ENCODE assay signal across 16 cellular contexts in genomic region chr3:183817639-183818038, GRCh38. TPM values are rescaled to one million over a fixed set of nuclear protein-coding genes. Genes with fewer than 3 reads are reported as not detected.
DNase-seq lines count a peak whose midpoint lies in the region; TF ChIP-seq lines count a peak whose summit lies in the region.
"Had no signal": no experiment of that assay in that cellular context is flagged by ENCODE, and none has a peak within 500 bp of the region (broad histone marks: within the 10 kb centered on the region; RNA-seq: fewer than 3 reads in every experiment).

No MANE protein-coding gene starts in this region.

- peaks cover 39% of the 10 kb centered on the region for H3K36me3 Mint-ChIP-seq in Caco-2 (ENCODE audit: insufficient read depth, unreplicated experiment)
- peaks cover 31% of the 10 kb centered on the region for H3K36me3 Mint-ChIP-seq in brain

- no peak overlapping the region for H2AFZ ChIP-seq in neuronal stem cell (ENCODE audit: low read length)
- H2AFZ ChIP-seq: GM23248 had no signal

- DNase-seq in Caco-2 (no peak), NCI-H524 treated with DMSO at 0.1 percent for 48 hours (lab: John Stamatoyannopoulos, UW) (peak; percentile 93), neuronal stem cell (ENCODE audit: low spot score) (no peak), colonic mucosa (no peak), epidermal melanocyte (ENCODE audit: insufficient read length, low spot score) (no peak), GDM1 (lab: John Stamatoyannopoulos, UW) (no peak)
- DNase-seq: Calu3; CD4-positive, CD25-positive, alpha-beta regulatory T cell; GF-D8; GM23248; NCI-H1436; NCI-H2081 treated with DMSO at 0.1 percent for 48 hours; NCI-H226; NCI-H748 treated with DMSO at 0.1 percent for 48 hours; SHP77 had no signal

- H3K9me3 Mint-ChIP-seq in Caco-2 (ENCODE audit: unreplicated experiment), result no peaks in the 10 kb centered on the region
- no peaks in the 10 kb centered on the region for H3K9me3 Mint-ChIP-seq in brain
- H3K9me3 Mint-ChIP-seq: CD4-positive, CD25-positive, alpha-beta regulatory T cell had no signal

- no peaks in the 10 kb centered on the region for H3K9me3 ChIP-seq in Caco-2
- peaks cover 0 to 2% of the 10 kb centered on the region in 2 donors for H3K9me3 ChIP-seq in neuronal stem cell (replicated peaks in 1 of 2; ENCODE audit: control insufficient read depth in 2 of 2, insufficient read depth in 1 of 2, low read depth in 1 of 2, low read length in 2 of 2)
- no peaks in the 10 kb centered on the region for H3K9me3 ChIP-seq in colonic mucosa

- POLR2A ChIA-PET in Caco-2 (lab: Charles Lee), result no interaction called here

- H3K4me3 ChIP-seq in Caco-2 (ENCODE audit: low read depth, low read length), result no peak overlapping the region
- no peak overlapping the region for H3K4me3 ChIP-seq in neuronal stem cell (ENCODE audit: low read length in 2 of 2)
- H3K4me3 ChIP-seq in colonic mucosa, result no peak overlapping the region
- H3K4me3 ChIP-seq: GM23248 had no signal

- no peaks in the 10 kb centered on the region for H3K79me1 ChIP-seq in neuronal stem cell (ENCODE audit: low read depth, low read length)

- H3K4me1 ChIP-seq in Caco-2, result no peaks in the 10 kb centered on the region
- peaks cover 0 to 4% of the 10 kb centered on the region in 2 donors for H3K4me1 ChIP-seq in neuronal stem cell (ENCODE audit: control insufficient read depth in 2 of 2, insufficient read depth in 1 of 2, low read depth in 1 of 2, low read length in 2 of 2)
- no peaks in the 10 kb centered on the region for H3K4me1 ChIP-seq in colonic mucosa

- H3K18ac ChIP-seq in neuronal stem cell (ENCODE audit: low read length), result no peak overlapping the region

- H3K27ac ChIP-seq in neuronal stem cell (replicated peaks; ENCODE audit: low read length), result no peak overlapping the region
- H3K27ac ChIP-seq in colonic mucosa, result no peak overlapping the region
- H3K27ac ChIP-seq: GM23248 had no signal

- no peak overlapping the region for H2BK12ac ChIP-seq in neuronal stem cell (ENCODE audit: low read length)

- H2BK15ac ChIP-seq in neuronal stem cell (ENCODE audit: low read length), result no peak overlapping the region

- H3K4me3 Mint-ChIP-seq in Caco-2 (ENCODE audit: unreplicated experiment) (no peak overlapping the region), brain (no peak overlapping the region)

- H2BK5ac ChIP-seq in neuronal stem cell (ENCODE audit: low read length), result no peak overlapping the region

- H3K9ac ChIP-seq in neuronal stem cell (ENCODE audit: low read depth, low read length, poor library complexity), result no peak overlapping the region
- no peak overlapping the region for H3K9ac ChIP-seq in colonic mucosa (ENCODE audit: low read depth in 2 of 2, low read length in 2 of 2)
- H3K9ac ChIP-seq: GM23248 had no signal

- H3K4ac ChIP-seq in neuronal stem cell (ENCODE audit: low read length), result no peak overlapping the region

- intact Hi-C loops in Caco-2 (cut with micrococcal nuclease; ENCODE audit: unreplicated experiment), result no loop called here
- intact Hi-C loops in colonic mucosa (cut with DNase I), result no loop called here

- H3K4me2 ChIP-seq in neuronal stem cell (ENCODE audit: insufficient read depth, low read length, poor library complexity, severe bottlenecking), result no peak overlapping the region

- H3K36me3 ChIP-seq in Caco-2 (ENCODE audit: control insufficient read depth, insufficient read depth, low read length) (no peaks in the 10 kb centered on the region), neuronal stem cell (replicated peaks in 1 of 2; ENCODE audit: control insufficient read depth in 2 of 2, insufficient read depth in 2 of 2, low read length in 2 of 2) (peaks cover 0 to 41% of the 10 kb centered on the region in 2 donors), colonic mucosa (no peaks in the 10 kb centered on the region)

- H3K27me3 ChIP-seq in Caco-2 (replicated peaks; ENCODE audit: control insufficient read depth, insufficient read depth, low read length), result no peaks in the 10 kb centered on the region
- no peaks in the 10 kb centered on the region for H3K27me3 ChIP-seq in neuronal stem cell (ENCODE audit: control insufficient read depth in 3 of 3, insufficient read depth in 3 of 3, low read depth in 1 of 3, low read length in 3 of 3)
- no peaks in the 10 kb centered on the region for H3K27me3 ChIP-seq in colonic mucosa

- H2BK120ac ChIP-seq in neuronal stem cell (ENCODE audit: low read depth, low read length), result no peak overlapping the region

- no peak overlapping the region for H4K91ac ChIP-seq in neuronal stem cell (ENCODE audit: low read depth, low read length, poor library complexity)

- TF ChIP-seq CTCF in Caco-2 (IDR thresholded peaks at IDR 0.05; ENCODE audit: insufficient read depth in 1 of 2, low read depth in 1 of 2, low read length in 1 of 2, severe bottlenecking in 1 of 2, unreplicated experiment in 1 of 2) (no peak), brain (conservative IDR thresholded peaks at IDR 0.05) (no peak), colonic mucosa (IDR thresholded peaks at IDR 0.05) (no peak)

- H2AK5ac ChIP-seq in neuronal stem cell (ENCODE audit: low read depth, low read length), result no peak overlapping the region

- H3K14ac ChIP-seq in neuronal stem cell (ENCODE audit: low read length), result no peak overlapping the region

- H3K27me3 Mint-ChIP-seq in Caco-2 (ENCODE audit: insufficient read depth, unreplicated experiment) (no peaks in the 10 kb centered on the region), brain (peaks cover 4% of the 10 kb centered on the region)

- H3K23ac ChIP-seq in neuronal stem cell (ENCODE audit: low read depth, low read length, poor library complexity), result peak overlapping the region; percentile 89

- CTCF ChIA-PET in Caco-2 (lab: Charles Lee), result no interaction called here

- H3K4me1 Mint-ChIP-seq in Caco-2 (ENCODE audit: low read depth, unreplicated experiment) (no peaks in the 10 kb centered on the region), brain (peaks cover 15% of the 10 kb centered on the region)

- H4K8ac ChIP-seq in neuronal stem cell (ENCODE audit: low read depth, low read length), result no peak overlapping the region

- H3K27ac Mint-ChIP-seq in Caco-2 (ENCODE audit: unreplicated experiment) (peak overlapping the region; percentile 63), brain (peak overlapping the region in 3 of 5 experiments; percentile 69 to 73 (median 72))
- H3K27ac Mint-ChIP-seq: CD4-positive, CD25-positive, alpha-beta regulatory T cell had no signal

- no TSS peak for BruUV-seq in Caco-2 (replicated peaks; lab: Mats Ljungman, UMichigan)

- no CpG with 5 or more reads among the region's 9 CpGs for WGBS in neuronal stem cell (ENCODE audit: extremely low coverage in 2 of 2, insufficient read length in 2 of 2, insufficient replicate concordance in 1 of 2), 2 donors

RNA-seq across cellular contexts. Expression of gene MAP6D1, which starts 7.7 kb away (rescaled TPM):
- 2.9 and 5.1 TPM in 2 replicates for total RNA-seq in Caco-2 (2022)
- polyA plus RNA-seq in brain (ENCODE audit: insufficient read depth, low read depth, low replicate concordance), result 47.5 TPM
- polyA plus RNA-seq in neuronal stem cell (2013, experiment 1 of 2), result 5.5 TPM
- polyA plus RNA-seq in neuronal stem cell (2013, experiment 2 of 2), result 4.8 TPM
- total RNA-seq in colonic mucosa, result under 1 TPM in 1 of 2 donors, not detected in 1; 0.98 TPM
